ENCODE assay signal across 10 cellular contexts in the genomic region with DNA sequence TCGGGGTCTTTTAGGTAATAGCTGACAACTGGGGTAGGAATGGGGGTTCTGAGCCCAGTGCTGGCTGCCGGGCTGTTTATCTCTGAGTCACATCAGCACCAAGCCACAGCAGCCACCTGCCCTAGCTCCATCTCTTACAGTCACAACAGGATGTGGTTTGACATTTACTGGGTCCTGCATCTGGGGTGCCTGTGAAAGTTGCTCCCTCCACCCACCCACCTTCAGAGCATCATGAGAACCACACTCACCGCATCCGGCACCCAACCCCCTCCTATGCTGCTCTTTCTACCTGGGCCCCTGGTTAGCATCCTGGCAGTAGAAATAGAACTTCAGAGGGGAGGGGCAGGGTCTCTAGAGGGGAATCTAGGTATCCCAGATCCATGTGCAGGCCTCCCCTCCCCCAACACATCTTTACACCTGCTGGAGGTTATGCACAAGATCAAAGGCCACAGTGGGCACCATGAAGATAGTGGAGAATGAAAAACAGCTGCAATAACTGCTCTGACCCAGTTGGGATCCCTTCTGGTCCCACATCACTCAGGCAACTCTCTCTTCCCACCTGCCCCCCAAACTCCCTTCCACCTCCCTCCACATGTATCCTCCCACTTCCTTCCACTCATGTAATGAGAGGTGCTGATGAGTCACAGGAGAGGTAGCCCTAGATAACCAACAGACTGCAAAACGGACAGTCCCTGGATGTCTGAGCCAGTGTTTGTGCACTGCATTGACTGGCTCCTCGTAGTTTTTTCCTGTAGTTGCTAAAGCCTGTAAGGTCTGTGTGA. TPM values are rescaled to one million over a fixed set of nuclear protein-coding genes. Genes with fewer than 3 reads are reported as not detected.
A peak's percentile ranks its signal among the peaks of the same experiment; 100 is the strongest.
DNase-seq lines count a peak whose midpoint lies in the region; ATAC-seq and TF ChIP-seq lines count a peak whose summit lies in the region.
"Had no signal": no experiment of that assay in that cellular context is flagged by ENCODE, and none has a peak within 500 bp of the region (broad histone marks: within the 10 kb centered on the region; RNA-seq: fewer than 3 reads in every experiment).

No MANE protein-coding gene starts in this region.

- no peaks in the 10 kb centered on the region for H3K36me3 ChIP-seq in BLaER1 treated with 17β-estradiol and CSF1 and Interleukin-3, amounts not matched to agents 10 nM and 100 nM

- no peak overlapping the region for H4K8ac ChIP-seq in H9 (replicated peaks; ENCODE audit: insufficient read length, low read depth, low read length)

- no peak overlapping the region for H3K23ac ChIP-seq in H9 (ENCODE audit: insufficient read length, low read depth, low read length)

- H2BK120ac ChIP-seq in H9 (ENCODE audit: low read depth, low read length, poor library complexity, severe bottlenecking) = no peak overlapping the region

- intact Hi-C loops in right cardiac atrium (cut with DNase I) = no loop called here

- H3K23me2 ChIP-seq in H9 (ENCODE audit: insufficient read length, low read depth, low read length, poor library complexity, severe bottlenecking) = no peaks in the 10 kb centered on the region

- H3K9ac ChIP-seq in BLaER1 treated with 17β-estradiol and CSF1 and Interleukin-3, amounts not matched to agents 10 nM and 100 nM = peak overlapping the region in 9 of 11 experiments; percentile 23 to 71 (median 44); a peak in 14 of 22 replicates
- H3K9ac ChIP-seq in H9 (ENCODE audit: extremely low read depth, insufficient read length, low read length) = no peak overlapping the region

- no peak overlapping the region for H3K56ac ChIP-seq in H9 (ENCODE audit: insufficient read length, low read depth, low read length)

- H3K14ac ChIP-seq in H9 (ENCODE audit: insufficient read depth, low read length) = no peak overlapping the region

- H3K4me1 Mint-ChIP-seq in H9 = peaks cover 24 to 41% of the 10 kb centered on the region in 2 experiments

- peaks cover 0 to 2% (median 0%) of the 10 kb centered on the region in 3 experiments; a peak in 2 of 7 replicates for H3K36me3 Mint-ChIP-seq in H9 (ENCODE audit: insufficient read depth in 1 of 3, low read depth in 3 of 3)

- H2BK15ac ChIP-seq in H9 (ENCODE audit: low read depth, low read length) = no peak overlapping the region

- H3K79me2 ChIP-seq in H9 (ENCODE audit: insufficient read depth, low read length) = no peaks in the 10 kb centered on the region

- H3K4ac ChIP-seq in H9 (ENCODE audit: low read depth, low read length) = no peak overlapping the region

- TF ChIP-seq CTCF in H9 (conservative IDR thresholded peaks at IDR 0.05) = no peak

- peaks cover 0 to 7% (median 0%) of the 10 kb centered on the region in 11 experiments; a peak in 1 of 22 replicates for H4K20me1 ChIP-seq in BLaER1 treated with 17β-estradiol and CSF1 and Interleukin-3, amounts not matched to agents 10 nM and 100 nM
- H4K20me1 ChIP-seq in H9 (ENCODE audit: control insufficient read depth, insufficient read depth, insufficient read length) = no peaks in the 10 kb centered on the region

- no peaks in the 10 kb centered on the region for H3K27me3 ChIP-seq in BLaER1 treated with 17β-estradiol and CSF1 and Interleukin-3, amounts not matched to agents 10 nM and 100 nM
- H3K27me3 ChIP-seq in right cardiac atrium (ENCODE audit: control insufficient read depth, insufficient read depth) (peaks cover 5% of the 10 kb centered on the region), H9 (ENCODE audit: insufficient read depth, low read length) (no peaks in the 10 kb centered on the region)

- H3K18ac ChIP-seq in H9 (ENCODE audit: insufficient read length, low read depth, low read length) = no peak overlapping the region

- H3K27ac Mint-ChIP-seq in H9 = no peak overlapping the region

- H2AK5ac ChIP-seq in H9 (ENCODE audit: insufficient read length, low read length) = no peak overlapping the region

- no peak overlapping the region for H2AFZ ChIP-seq in H9 (ENCODE audit: low read length)

- no peak overlapping the region for H4K91ac ChIP-seq in H9 (ENCODE audit: insufficient read length, low read depth, low read length)

- H3K4me2 ChIP-seq in BLaER1 treated with 17β-estradiol and CSF1 and Interleukin-3, amounts not matched to agents 10 nM and 100 nM = peak overlapping the region in 10 of 11 experiments; percentile 45 to 95 (median 82); a peak in 20 of 22 replicates
- no peak overlapping the region for H3K4me2 ChIP-seq in H9 (ENCODE audit: insufficient read depth, insufficient read length, low read length)

- DNase-seq in activated CD8-positive, alpha-beta memory T cell treated with anti-CD3 and anti-CD28 coated beads for 4 hours (ENCODE audit: low read depth in 2 of 2) = peak; percentile 90 to 95
- DNase-seq in right cardiac atrium = peak in 2 of 3 donors; percentile 54 to 66
- peak; percentile 91 to 94 for DNase-seq in stimulated activated CD8-positive, alpha-beta memory T cell treated with anti-CD3 and anti-CD28 coated beads, Interleukin-7, amount 100 ng/mL, for 4 hours (ENCODE audit: low read depth in 2 of 2)
- no peak for DNase-seq in NCI-H345 treated with DMSO at 0.1 percent for 48 hours (lab: John Stamatoyannopoulos, UW; ENCODE audit: unreplicated experiment)
- DNase-seq in H9 = no peak

- no peak overlapping the region for H2BK5ac ChIP-seq in H9 (ENCODE audit: insufficient read length, low read length)

- H3K4me3 ChIP-seq in BLaER1 treated with 17β-estradiol and CSF1 and Interleukin-3, amounts not matched to agents 10 nM and 100 nM = no peak overlapping the region; a peak in 1 of 20 replicates
- H3K4me3 ChIP-seq in right cardiac atrium (ENCODE audit: low read length) = no peak overlapping the region

- no peak overlapping the region for H2BK20ac ChIP-seq in H9 (ENCODE audit: low read depth, low read length, poor library complexity, severe bottlenecking)

- H3K27ac ChIP-seq in BLaER1 treated with 17β-estradiol and CSF1 and Interleukin-3, amounts not matched to agents 10 nM and 100 nM = peak overlapping the region in 10 of 11 experiments; percentile 15 to 89 (median 74); a peak in 18 of 22 replicates
- H3K27ac ChIP-seq in right cardiac atrium (ENCODE audit: low read length) = no peak overlapping the region
- no peak overlapping the region for H3K27ac ChIP-seq in H9 (ENCODE audit: insufficient read length, low read depth, low read length)

- WGBS in right cardiac atrium = 56% methylated on average over 6 of the region's 6 CpGs
- no CpG with 5 or more reads among the region's 6 CpGs for WGBS in H9 (ENCODE audit: extremely low coverage, insufficient read length, low lambda C conversion rate)

- no peak overlapping the region for H3K4me3 Mint-ChIP-seq in H9

- H3K4me1 ChIP-seq in BLaER1 treated with 17β-estradiol and CSF1 and Interleukin-3, amounts not matched to agents 10 nM and 100 nM = peaks cover 21 to 98% (median 92%) of the 10 kb centered on the region in 10 experiments
- H3K4me1 ChIP-seq in right cardiac atrium (ENCODE audit: control insufficient read depth, insufficient read depth, low read length) = no peaks in the 10 kb centered on the region
- peaks cover 9% of the 10 kb centered on the region; the same call in 1 of the 2 replicates for H3K4me1 ChIP-seq in H9 (ENCODE audit: insufficient read depth, low read length)

- H3K9me3 Mint-ChIP-seq in H9 = no peaks in the 10 kb centered on the region; a peak in 1 of 5 replicates

- H2BK12ac ChIP-seq in H9 (ENCODE audit: insufficient read length, low read depth, low read length) = no peak overlapping the region

- H4K5ac ChIP-seq in H9 (ENCODE audit: insufficient read length, low read depth, low read length) = no peak overlapping the region

- H3K27me3 Mint-ChIP-seq in H9 (ENCODE audit: low read depth) = peaks cover 46% of the 10 kb centered on the region

- H3T11ph ChIP-seq in H9 (ENCODE audit: low read length) = no peak overlapping the region

- no peaks in the 10 kb centered on the region for H3K9me3 ChIP-seq in BLaER1 treated with 17β-estradiol and CSF1 and Interleukin-3, amounts not matched to agents 10 nM and 100 nM (replicated peaks in 1 of 11)
- H3K9me3 ChIP-seq in right cardiac atrium (ENCODE audit: control insufficient read depth, low read length) = no peaks in the 10 kb centered on the region
- no peaks in the 10 kb centered on the region for H3K9me3 ChIP-seq in H9 (ENCODE audit: control insufficient read depth, low read depth, low read length)

- H3K79me1 ChIP-seq in H9 (ENCODE audit: insufficient read depth, low read depth, low read length, poor library complexity, severe bottlenecking) = no peaks in the 10 kb centered on the region

- peak; percentile 81 for ATAC-seq in GM19463 (IDR thresholded peaks at IDR 0.05; ENCODE audit: unreplicated experiment)
- ATAC-seq in HG03558 (IDR thresholded peaks at IDR 0.05; ENCODE audit: extremely low read depth, unreplicated experiment) = peak; percentile 79
- ATAC-seq in right cardiac atrium = peak; percentile 54 to 59

RNA-seq across cellular contexts. Expression of a gene that starts 38.2 kb away (rescaled TPM):
- total RNA-seq in right cardiac atrium = 1 to 10 TPM in 1 of 4 donors, not detected in 3; 4.0 TPM
- 0.16 TPM for polyA plus RNA-seq in right cardiac atrium
- not detected in 2 replicates for total RNA-seq in H9 (2021)
- total RNA-seq: epithelial cell of proximal tubule had no signal
- polyA plus RNA-seq: BJ had no signal

RNA-seq across cellular contexts. Expression of a gene that starts 45.9 kb away (rescaled TPM):
- total RNA-seq in right cardiac atrium = 10 to 100 TPM in 1 of 4 donors, 1 to 10 TPM in 3; 3.8 to 11.3 (median 6.7) TPM
- 6.9 TPM for polyA plus RNA-seq in right cardiac atrium
- 9.7 and 11.6 TPM in 2 replicates for total RNA-seq in H9 (2021)

RNA-seq across cellular contexts. Expression of a gene that starts 59.7 kb away (rescaled TPM):
- total RNA-seq in right cardiac atrium (under 1 TPM in 1 of 4 donors, not detected in 3; 0.61 TPM), H9 (2021) (not detected in 2 replicates)
- polyA plus RNA-seq in right cardiac atrium = 0.27 TPM
- total RNA-seq: epithelial cell of proximal tubule had no signal
- polyA plus RNA-seq: BJ had no signal

Comparison
In these comparisons a context has a peak if more than half of its experiments do, and no peak if none do; other contexts are left out.
1. H3K27ac ChIP-seq: peak in BLaER1 treated with 17β-estradiol and CSF1 and Interleukin-3, amounts not matched to agents 10 nM and 100 nM (10 of 11); none in right cardiac atrium (single experiment) and H9 (single experiment).
2. DNase-seq: peak in activated CD8-positive, alpha-beta memory T cell treated with anti-CD3 and anti-CD28 coated beads for 4 hours (2 of 2), right cardiac atrium (2 of 3) and stimulated activated CD8-positive, alpha-beta memory T cell treated with anti-CD3 and anti-CD28 coated beads, Interleukin-7, amount 100 ng/mL, for 4 hours (2 of 2); none in NCI-H345 treated with DMSO at 0.1 percent for 48 hours (single experiment) and H9 (single experiment).
3. Peak in every context shown above with its lines, with median percentiles within 50 percentile points of each other: ATAC-seq.